Comparison of ENCODE assay signal across 8 cellular contexts in genomic region chr10:118341678-118342637, GRCh38. TPM values are rescaled to one million over a fixed set of nuclear protein-coding genes. Genes with fewer than 3 reads are reported as not detected.
DNase-seq lines count a peak whose midpoint lies in the region; ATAC-seq and TF ChIP-seq lines count a peak whose summit lies in the region.

Gene FAM204A (minus strand): TSS chr10:118342324. CDS start chr10:118336415, 5,909 bp downstream.

- intact Hi-C loops in activated naive CD4-positive, alpha-beta T cell treated with anti-CD3 and anti-CD28 coated beads for 36 hours (cut with micrococcal nuclease) = loop anchor here (1.0 to 10.0 kb wide), 8 partner anchors 81 to 1363 kb away; partner anchors contain the start of genes PDZD8 and RAB11FIP2

- CTCF ChIA-PET in activated naive CD4-positive, alpha-beta T cell treated with anti-CD3 and anti-CD28 coated beads for 36 hours (lab: Charles Lee) = interaction anchor here (0.9 kb wide), 1 partner anchor 81 kb away, joined by 3 read pairs; no protein-coding TSS in a partner anchor

- TF ChIP-seq CTCF in HFF-Myc (IDR thresholded peaks at IDR 0.05; ENCODE audit: low read depth, low read length, missing control alignments) = no peak
- peak in 1 of 4 experiments; percentile 11 for TF ChIP-seq CTCF in gastroesophageal sphincter (IDR thresholded peaks at IDR 0.05)
- TF ChIP-seq CTCF in neutrophil (IDR thresholded peaks at IDR 0.05) = no peak

- no peak for TF ChIP-seq EP300 in gastroesophageal sphincter (IDR thresholded peaks at IDR 0.05)

- H3K36me3 Mint-ChIP-seq in activated naive CD4-positive, alpha-beta T cell treated with anti-CD3 and anti-CD28 coated beads for 36 hours (ENCODE audit: low read depth) = peaks cover 2% of the 10 kb centered on the region

- peak within 1 kb of the TSS; percentile 67 to 89 (median 80) for H3K27ac ChIP-seq in gastroesophageal sphincter
- peak within 1 kb of the TSS; percentile 80 for H3K27ac ChIP-seq in neutrophil
- peak within 1 kb of the TSS; percentile 70 for H3K27ac ChIP-seq in substantia nigra (ENCODE audit: low read depth, low read length, poor library complexity, severe bottlenecking)

- peaks cover 41% of the 10 kb centered on the region for H3K4me1 Mint-ChIP-seq in activated naive CD4-positive, alpha-beta T cell treated with anti-CD3 and anti-CD28 coated beads for 36 hours (ENCODE audit: low read depth)

- peak within 1 kb of the TSS; percentile 86 for H3K27ac Mint-ChIP-seq in activated naive CD4-positive, alpha-beta T cell treated with anti-CD3 and anti-CD28 coated beads for 36 hours

- no peaks in the 10 kb centered on the region for H3K9me3 Mint-ChIP-seq in activated naive CD4-positive, alpha-beta T cell treated with anti-CD3 and anti-CD28 coated beads for 36 hours

- peak within 1 kb of the TSS; percentile 95 for H3K4me3 Mint-ChIP-seq in activated naive CD4-positive, alpha-beta T cell treated with anti-CD3 and anti-CD28 coated beads for 36 hours

- H3K27me3 ChIP-seq in gastroesophageal sphincter (no peaks in the 10 kb centered on the region), neutrophil (peaks cover 24% of the 10 kb centered on the region)

- peak; percentile 99 for DNase-seq in GM03348 (ENCODE audit: low spot score)
- DNase-seq in HFF-Myc (ENCODE audit: extremely low read depth, low read depth) = peak; percentile 92
- DNase-seq in NAMALWA (ENCODE audit: low spot score) = peak; percentile 98
- DNase-seq in SK-N-DZ (ENCODE audit: low spot score) = peak; percentile 89
- peak; percentile 98 for DNase-seq in activated naive CD4-positive, alpha-beta T cell treated with anti-CD3 and anti-CD28 coated beads for 36 hours
- DNase-seq in substantia nigra (lab: John Stamatoyannopoulos, UW) = peak; percentile 22 to 92 (median 83)

- 1 to 2% methylated on average over 12 of the region's 48 CpGs for whole genome bisulfite sequencing in gastroesophageal sphincter (ENCODE audit: low coverage in 1 of 2), 2 donors

- peak in 1 of 2 donors; percentile 25 for TF ChIP-seq POLR2A in gastroesophageal sphincter (IDR thresholded peaks at IDR 0.05)

- H3K4me1 ChIP-seq in gastroesophageal sphincter (peaks cover 10 to 41% (median 14%) of the 10 kb centered on the region in 3 donors), neutrophil (ENCODE audit: control insufficient read depth in 1 of 2, insufficient read depth in 1 of 2, low read depth in 1 of 2, low read length in 1 of 2) (peaks cover 25 to 29% of the 10 kb centered on the region in 2 experiments)

- peak within 1 kb of the TSS; percentile 80 for H3K4me3 ChIP-seq in HFF-Myc (replicated peaks; ENCODE audit: low read depth, low read length)
- peak within 1 kb of the TSS; percentile 84 to 99 for H3K4me3 ChIP-seq in gastroesophageal sphincter
- peak within 1 kb of the TSS; percentile 70 to 95 for H3K4me3 ChIP-seq in neutrophil (ENCODE audit: low read depth in 1 of 2, low read length in 1 of 2)

- no peaks in the 10 kb centered on the region for H3K27me3 Mint-ChIP-seq in activated naive CD4-positive, alpha-beta T cell treated with anti-CD3 and anti-CD28 coated beads for 36 hours (ENCODE audit: low read depth)

- H3K9me3 ChIP-seq in gastroesophageal sphincter (no peaks in the 10 kb centered on the region), neutrophil (no peaks in the 10 kb centered on the region)

- no peaks in the 10 kb centered on the region for H3K36me3 ChIP-seq in gastroesophageal sphincter
- H3K36me3 ChIP-seq in neutrophil = no peaks in the 10 kb centered on the region

- peak; percentile 100 for ATAC-seq in gastroesophageal sphincter

RNA-seq across cellular contexts. Expression of gene FAM204A, which starts in this region (rescaled TPM):
- 61.6 and 65.2 TPM in 2 replicates for polyA plus RNA-seq in SK-N-DZ (2014; cell fraction: cytosol; rRNA removed)
- polyA plus RNA-seq in SK-N-DZ (2014; cell fraction: nucleus; rRNA removed) = 17.6 and 23.0 TPM in 2 replicates
- 10 to 100 TPM; 60.5 to 67.1 TPM for total RNA-seq in activated naive CD4-positive, alpha-beta T cell treated with anti-CD3 and anti-CD28 coated beads for 36 hours
- total RNA-seq in gastroesophageal sphincter = 100 to 1,000 TPM in 1 of 4 donors, 10 to 100 TPM in 3; 76.1 to 113 (median 97.9) TPM

Comparison
In these comparisons a context has a peak if more than half of its experiments do, and no peak if none do; other contexts are left out.
1. Peak in every context shown above with its lines: DNase-seq, ATAC-seq, H3K4me3 ChIP-seq and H3K27ac ChIP-seq.